In the genomic region with DNA sequence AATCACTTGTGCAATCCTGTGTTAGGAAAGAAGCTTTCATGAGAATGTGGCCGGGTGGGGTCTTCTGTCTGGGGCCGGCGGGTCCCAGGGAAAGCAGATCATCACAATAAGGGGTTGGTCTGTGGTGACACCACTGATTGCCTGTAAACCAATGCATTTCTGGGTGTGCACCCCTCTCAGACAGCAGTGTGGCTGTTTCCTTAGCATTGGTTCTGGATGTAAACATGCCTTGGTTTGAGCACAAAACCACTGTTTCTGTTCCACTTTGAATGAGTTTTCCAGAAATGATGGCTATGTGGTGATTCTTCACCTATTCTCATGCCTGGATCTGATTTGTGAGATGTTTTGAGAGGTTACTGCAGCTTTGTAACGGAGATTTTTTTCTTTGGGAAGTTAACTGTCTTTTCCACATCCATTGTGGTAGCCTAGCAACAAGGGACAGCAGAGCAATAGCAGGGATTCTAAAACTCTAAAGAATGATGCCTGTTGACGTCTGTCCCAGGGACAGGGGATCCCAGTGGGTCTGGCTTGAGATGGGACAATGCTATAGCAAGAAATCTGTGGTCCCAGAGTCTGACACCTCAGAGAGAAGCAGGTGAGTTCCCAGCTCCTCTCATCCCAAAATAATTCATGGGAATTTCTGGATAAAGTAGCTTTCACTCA, we compare ENCODE assay signal across 1 cellular context.
TF ChIP-seq lines count a peak whose summit lies in the region.

A gene with protein sequence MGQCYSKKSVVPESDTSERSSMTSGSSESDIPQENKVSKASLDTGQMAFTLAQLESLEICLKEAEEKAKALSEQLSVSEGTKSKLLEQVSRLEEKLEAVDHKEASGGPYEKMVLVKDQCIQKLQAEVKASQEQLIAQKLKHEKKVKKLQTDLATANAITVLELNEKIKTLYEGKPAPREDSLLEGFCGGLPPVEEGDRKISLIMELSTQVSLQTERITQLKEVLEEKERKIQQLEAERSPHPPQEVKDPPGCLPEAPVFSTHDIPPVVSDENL (plus strand): TSS at position 479 of the 663 bp plus-strand sequence. CDS start 55 bp downstream, at position 534.

TF ChIP-seq in WTC11, 78 proteins besides CTCF, POLR2A, EP300 and RAD21 (continued from another document):
- TF ChIP-seq, protein P1, sequence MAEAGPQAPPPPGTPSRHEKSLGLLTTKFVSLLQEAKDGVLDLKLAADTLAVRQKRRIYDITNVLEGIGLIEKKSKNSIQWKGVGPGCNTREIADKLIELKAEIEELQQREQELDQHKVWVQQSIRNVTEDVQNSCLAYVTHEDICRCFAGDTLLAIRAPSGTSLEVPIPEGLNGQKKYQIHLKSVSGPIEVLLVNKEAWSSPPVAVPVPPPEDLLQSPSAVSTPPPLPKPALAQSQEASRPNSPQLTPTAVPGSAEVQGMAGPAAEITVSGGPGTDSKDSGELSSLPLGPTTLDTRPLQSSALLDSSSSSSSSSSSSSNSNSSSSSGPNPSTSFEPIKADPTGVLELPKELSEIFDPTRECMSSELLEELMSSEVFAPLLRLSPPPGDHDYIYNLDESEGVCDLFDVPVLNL (CRISPR knock-in tag; IDR thresholded peaks at IDR 0.05; ENCODE audit: borderline replicate concordance, low read depth) = no peak
